Comparison of ENCODE assay signal across 8 cellular contexts in the genomic region with DNA sequence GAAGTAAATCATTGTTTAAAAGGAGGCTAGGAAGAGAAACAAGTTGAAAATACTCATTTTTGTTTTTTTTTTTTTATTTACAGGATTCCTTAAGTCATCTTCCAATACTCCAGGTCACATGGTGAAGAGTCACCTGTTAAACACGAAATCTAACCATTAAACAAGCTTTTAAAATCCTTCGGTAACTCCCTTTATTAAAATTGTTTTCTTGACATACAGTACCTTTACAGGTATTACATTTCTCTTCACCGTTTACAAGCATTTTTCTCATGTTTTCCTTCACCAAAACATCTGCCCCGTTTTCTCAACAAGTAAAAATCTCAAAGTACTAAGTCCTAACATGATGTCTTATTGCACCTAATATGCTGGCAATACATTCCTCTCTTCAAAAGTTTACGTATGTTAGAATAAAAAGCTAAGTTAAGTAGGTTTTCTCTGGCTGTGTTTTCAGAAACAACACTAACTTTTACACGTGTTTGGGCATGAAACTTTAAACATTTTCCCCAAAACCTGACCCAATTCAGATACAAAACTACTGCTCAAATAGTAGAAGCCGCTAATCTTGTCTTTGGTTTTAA. TPM values are rescaled to one million over a fixed set of nuclear protein-coding genes. Genes with fewer than 3 reads are reported as not detected.
DNase-seq lines count a peak whose midpoint lies in the region; ATAC-seq and TF ChIP-seq lines count a peak whose summit lies in the region.

No MANE protein-coding gene starts in this region.

- TF ChIP-seq CTCF in C4-2B (conservative IDR thresholded peaks at IDR 0.05) (no peak), MM.1S (IDR thresholded peaks at IDR 0.05; ENCODE audit: low read length) (no peak)

- peaks cover 34% of the 10 kb centered on the region for H3K4me1 Mint-ChIP-seq in dendritic cell treated with granulocyte-macrophage colony-stimulating factor and Interleukin-4, amounts not matched to agents 40 ng/mL and 50 ng/mL, for 4 days (ENCODE audit: low read depth)
- peaks cover 20 to 53% (median 49%) of the 10 kb centered on the region in 4 donors for H3K4me1 Mint-ChIP-seq in naive thymus-derived CD8-positive, alpha-beta T cell

- no peak overlapping the region for H3K27ac Mint-ChIP-seq in dendritic cell treated with granulocyte-macrophage colony-stimulating factor and Interleukin-4, amounts not matched to agents 40 ng/mL and 50 ng/mL, for 4 days
- peak overlapping the region; percentile 72 to 97 (median 88) for H3K27ac Mint-ChIP-seq in naive thymus-derived CD8-positive, alpha-beta T cell

- H3K36me3 ChIP-seq in MM.1S (replicated peaks; ENCODE audit: insufficient read depth, low read length): no peaks in the 10 kb centered on the region; the same call in 1 of the 2 replicates

- H3K4me2 ChIP-seq in MM.1S (ENCODE audit: low read depth, low read length): peak overlapping the region; percentile 90

- intact Hi-C loops in dendritic cell treated with granulocyte-macrophage colony-stimulating factor and Interleukin-4, amounts not matched to agents 40 ng/mL and 50 ng/mL, for 4 days (cut with micrococcal nuclease): loop anchor here (2.0 to 5.0 kb wide), 2 partner anchors 97 to 292 kb away; a partner anchor contains a TSS

- H3K4me3 Mint-ChIP-seq in dendritic cell treated with granulocyte-macrophage colony-stimulating factor and Interleukin-4, amounts not matched to agents 40 ng/mL and 50 ng/mL, for 4 days: peak overlapping the region; percentile 94
- H3K4me3 Mint-ChIP-seq in naive thymus-derived CD8-positive, alpha-beta T cell: peak overlapping the region in 7 of 10 donors; percentile 84 to 96 (median 93)

- DNase-seq in MM.1S: peak; percentile 12
- DNase-seq in naive thymus-derived CD8-positive, alpha-beta T cell: no peak
- DNase-seq in NCI-H345 treated with DMSO at 0.1 percent for 48 hours (lab: John Stamatoyannopoulos, UW; ENCODE audit: unreplicated experiment): no peak
- no peak for DNase-seq in effector CD4-positive, alpha-beta T cell
- no peak for DNase-seq in KG1 (lab: John Stamatoyannopoulos, UW)

- peaks cover 42% of the 10 kb centered on the region for H3K36me3 Mint-ChIP-seq in dendritic cell treated with granulocyte-macrophage colony-stimulating factor and Interleukin-4, amounts not matched to agents 40 ng/mL and 50 ng/mL, for 4 days (ENCODE audit: low read depth)
- H3K36me3 Mint-ChIP-seq in naive thymus-derived CD8-positive, alpha-beta T cell: peaks cover 0 to 10% (median 4%) of the 10 kb centered on the region in 3 donors

- H3K9ac ChIP-seq in MM.1S (ENCODE audit: low read length): peak overlapping the region; percentile 94

- H2AFZ ChIP-seq in MM.1S (ENCODE audit: low read length): no peak overlapping the region

- H3K27me3 ChIP-seq in MM.1S (replicated peaks; ENCODE audit: insufficient read depth, low read length): no peaks in the 10 kb centered on the region

- H3K9me2 ChIP-seq in MM.1S (replicated peaks; ENCODE audit: insufficient read depth, low read length): no peaks in the 10 kb centered on the region

- no peak for ATAC-seq in naive thymus-derived CD8-positive, alpha-beta T cell
- ATAC-seq in GM19035 (IDR thresholded peaks at IDR 0.05; ENCODE audit: unreplicated experiment): no peak

- H3K27ac ChIP-seq in C4-2B: peak overlapping the region; percentile 97
- peak overlapping the region; percentile 80; the same call in 1 of the 2 replicates for H3K27ac ChIP-seq in MM.1S (ENCODE audit: low read length)

- H4K20me1 ChIP-seq in MM.1S (ENCODE audit: insufficient read depth, low read length): peaks cover 46% of the 10 kb centered on the region

- POLR2A ChIA-PET in naive thymus-derived CD8-positive, alpha-beta T cell (lab: Charles Lee): interaction anchor here (0.5 to 1.7 kb wide), 11 partner anchors 11 to 302 kb away, joined by 3 to 4 read pairs (median 3); a partner anchor contains a TSS

- H3K9me3 ChIP-seq in MM.1S (replicated peaks; ENCODE audit: insufficient read depth, low read length): no peaks in the 10 kb centered on the region

- no peaks in the 10 kb centered on the region for H3K27me3 Mint-ChIP-seq in dendritic cell treated with granulocyte-macrophage colony-stimulating factor and Interleukin-4, amounts not matched to agents 40 ng/mL and 50 ng/mL, for 4 days
- no peaks in the 10 kb centered on the region for H3K27me3 Mint-ChIP-seq in naive thymus-derived CD8-positive, alpha-beta T cell

- peaks cover 59% of the 10 kb centered on the region for H3K79me2 ChIP-seq in MM.1S (ENCODE audit: low read length)

- no peaks in the 10 kb centered on the region for H3K9me3 Mint-ChIP-seq in dendritic cell treated with granulocyte-macrophage colony-stimulating factor and Interleukin-4, amounts not matched to agents 40 ng/mL and 50 ng/mL, for 4 days
- no peaks in the 10 kb centered on the region for H3K9me3 Mint-ChIP-seq in naive thymus-derived CD8-positive, alpha-beta T cell

- H3K4me3 ChIP-seq in MM.1S (ENCODE audit: low read length): peak overlapping the region; percentile 83

- H3F3A ChIP-seq in MM.1S (ENCODE audit: insufficient read depth, low read length): peaks cover 19% of the 10 kb centered on the region

- peaks cover 21% of the 10 kb centered on the region for H3K4me1 ChIP-seq in MM.1S (ENCODE audit: low read length)

RNA-seq across cellular contexts. Expression of a gene that starts 1.1 kb away (rescaled TPM):
- total RNA-seq in naive thymus-derived CD8-positive, alpha-beta T cell: 100 to 1,000 TPM; 175 to 177 TPM
- 10 to 100 TPM; 17.1 to 19.0 (median 18.0) TPM for polyA plus RNA-seq in naive thymus-derived CD8-positive, alpha-beta T cell
